Comparison of ENCODE assay signal across 1 cellular context in the genomic region with DNA sequence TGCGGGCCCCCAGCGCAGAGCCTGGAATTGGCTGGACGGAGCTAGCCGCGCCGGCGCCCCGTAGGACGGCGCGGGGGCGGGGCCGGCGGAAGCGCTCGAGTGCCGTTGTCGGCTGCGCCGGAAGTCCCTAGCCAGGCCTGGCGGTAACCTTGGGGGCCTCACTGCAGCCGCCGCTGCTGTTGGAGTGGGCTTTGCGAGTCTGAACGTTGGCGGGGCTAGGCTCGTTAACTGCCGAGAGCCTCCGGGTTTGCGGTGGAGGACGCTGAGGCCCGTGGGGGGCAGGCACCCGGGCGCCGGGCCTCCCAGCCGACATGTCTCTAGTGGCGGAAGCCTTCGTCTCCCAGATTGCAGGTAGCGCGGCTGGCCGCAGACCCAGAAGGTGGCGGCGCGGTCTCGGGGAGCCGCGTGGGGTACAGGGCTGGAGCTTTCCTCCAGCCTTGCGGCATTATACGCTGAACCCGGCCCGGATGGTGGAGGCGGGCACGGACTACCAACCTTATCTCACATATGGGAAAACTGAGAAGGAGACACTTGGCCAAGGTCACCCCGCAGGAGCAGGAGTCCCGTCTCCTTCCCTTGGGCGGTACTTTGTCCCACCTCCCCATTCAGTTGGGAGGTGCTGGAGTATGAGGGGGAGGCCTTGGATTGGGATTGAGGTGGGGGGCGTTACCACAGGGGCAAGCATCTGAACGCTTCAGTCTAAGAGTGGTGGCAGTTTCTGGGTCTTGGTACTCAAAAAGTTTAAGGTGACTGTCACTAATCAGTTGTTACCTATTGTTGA.
A peak's percentile ranks its signal among the peaks of the same experiment; 100 is the strongest.
TF ChIP-seq lines count a peak whose summit lies in the region.

A gene (plus strand): TSS at position 124 of the 781 bp plus-strand sequence. CDS start 188 bp downstream, at position 312.

TF ChIP-seq in K562, 482 proteins besides CTCF, POLR2A, EP300 and RAD21 (continued from another document):
- TF ChIP-seq, protein P1, sequence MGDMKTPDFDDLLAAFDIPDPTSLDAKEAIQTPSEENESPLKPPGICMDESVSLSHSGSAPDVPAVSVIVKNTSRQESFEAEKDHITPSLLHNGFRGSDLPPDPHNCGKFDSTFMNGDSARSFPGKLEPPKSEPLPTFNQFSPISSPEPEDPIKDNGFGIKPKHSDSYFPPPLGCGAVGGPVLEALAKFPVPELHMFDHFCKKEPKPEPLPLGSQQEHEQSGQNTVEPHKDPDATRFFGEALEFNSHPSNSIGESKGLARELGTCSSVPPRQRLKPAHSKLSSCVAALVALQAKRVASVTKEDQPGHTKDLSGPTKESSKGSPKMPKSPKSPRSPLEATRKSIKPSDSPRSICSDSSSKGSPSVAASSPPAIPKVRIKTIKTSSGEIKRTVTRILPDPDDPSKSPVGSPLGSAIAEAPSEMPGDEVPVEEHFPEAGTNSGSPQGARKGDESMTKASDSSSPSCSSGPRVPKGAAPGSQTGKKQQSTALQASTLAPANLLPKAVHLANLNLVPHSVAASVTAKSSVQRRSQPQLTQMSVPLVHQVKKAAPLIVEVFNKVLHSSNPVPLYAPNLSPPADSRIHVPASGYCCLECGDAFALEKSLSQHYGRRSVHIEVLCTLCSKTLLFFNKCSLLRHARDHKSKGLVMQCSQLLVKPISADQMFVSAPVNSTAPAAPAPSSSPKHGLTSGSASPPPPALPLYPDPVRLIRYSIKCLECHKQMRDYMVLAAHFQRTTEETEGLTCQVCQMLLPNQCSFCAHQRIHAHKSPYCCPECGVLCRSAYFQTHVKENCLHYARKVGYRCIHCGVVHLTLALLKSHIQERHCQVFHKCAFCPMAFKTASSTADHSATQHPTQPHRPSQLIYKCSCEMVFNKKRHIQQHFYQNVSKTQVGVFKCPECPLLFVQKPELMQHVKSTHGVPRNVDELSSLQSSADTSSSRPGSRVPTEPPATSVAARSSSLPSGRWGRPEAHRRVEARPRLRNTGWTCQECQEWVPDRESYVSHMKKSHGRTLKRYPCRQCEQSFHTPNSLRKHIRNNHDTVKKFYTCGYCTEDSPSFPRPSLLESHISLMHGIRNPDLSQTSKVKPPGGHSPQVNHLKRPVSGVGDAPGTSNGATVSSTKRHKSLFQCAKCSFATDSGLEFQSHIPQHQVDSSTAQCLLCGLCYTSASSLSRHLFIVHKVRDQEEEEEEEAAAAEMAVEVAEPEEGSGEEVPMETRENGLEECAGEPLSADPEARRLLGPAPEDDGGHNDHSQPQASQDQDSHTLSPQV (IDR thresholded peaks at IDR 0.05), result no peak
- TF ChIP-seq GABPA (tag; conservative IDR thresholded peaks at IDR 0.05; ENCODE audit: low read depth) (peak; percentile 98), BRD9 (IDR thresholded peaks at IDR 0.05; ENCODE audit: low read depth, partially characterized antibody) (peak; percentile 50), CREB1 (IDR thresholded peaks at IDR 0.05) (peak; percentile 91), CREB1 (CRISPR knock-in tag; IDR thresholded peaks at IDR 0.05) (peak; percentile 64; the same call in 1 of the 2 replicates), HMG20A (CRISPR knock-in tag; conservative IDR thresholded peaks at IDR 0.05) (no peak), HNRNPL (IDR thresholded peaks at IDR 0.05; ENCODE audit: low read depth, low read length) (0 out of 2 replicates have a peak, but pooled peaks have one; percentile 26), RHOXF2B (CRISPR knock-in tag; conservative IDR thresholded peaks at IDR 0.05) (no peak), RCOR1 (IDR thresholded peaks at IDR 0.05; ENCODE audit: borderline replicate concordance in 1 of 2, low read depth in 2 of 2, low read length in 2 of 2) (peak in 1 of 2 experiments; percentile 25; a peak in 2 of 4 replicates), CREM (IDR thresholded peaks at IDR 0.05; ENCODE audit: low read depth) (peak; percentile 95), ETV5 (CRISPR knock-in tag; IDR thresholded peaks at IDR 0.05; ENCODE audit: low read depth) (peak; percentile 80), ZNF583 (CRISPR knock-in tag; IDR thresholded peaks at IDR 0.05) (peak; percentile 39; the same call in 1 of the 2 replicates), ZNF274 (IDR thresholded peaks at IDR 0.05; ENCODE audit: borderline replicate concordance, low read depth, low read length) (no peak), RBFOX2 (IDR thresholded peaks at IDR 0.05; ENCODE audit: low read depth, low read length) (peak; percentile 98), ZBTB8A (IDR thresholded peaks at IDR 0.05; ENCODE audit: partially characterized antibody) (no peak), ZNF766 (CRISPR knock-in tag; conservative IDR thresholded peaks at IDR 0.05) (peak; percentile 49; the same call in 1 of the 2 replicates), ARNT (IDR thresholded peaks at IDR 0.05) (no peak), ZKSCAN1 (IDR thresholded peaks at IDR 0.05; ENCODE audit: low read depth, low read length) (0 out of 2 replicates have a peak, but pooled peaks have one; percentile 57), ZNF431 (CRISPR knock-in tag; IDR thresholded peaks at IDR 0.05) (0 out of 2 replicates have a peak, but pooled peaks have one; percentile 52)
- TF ChIP-seq, protein P2, sequence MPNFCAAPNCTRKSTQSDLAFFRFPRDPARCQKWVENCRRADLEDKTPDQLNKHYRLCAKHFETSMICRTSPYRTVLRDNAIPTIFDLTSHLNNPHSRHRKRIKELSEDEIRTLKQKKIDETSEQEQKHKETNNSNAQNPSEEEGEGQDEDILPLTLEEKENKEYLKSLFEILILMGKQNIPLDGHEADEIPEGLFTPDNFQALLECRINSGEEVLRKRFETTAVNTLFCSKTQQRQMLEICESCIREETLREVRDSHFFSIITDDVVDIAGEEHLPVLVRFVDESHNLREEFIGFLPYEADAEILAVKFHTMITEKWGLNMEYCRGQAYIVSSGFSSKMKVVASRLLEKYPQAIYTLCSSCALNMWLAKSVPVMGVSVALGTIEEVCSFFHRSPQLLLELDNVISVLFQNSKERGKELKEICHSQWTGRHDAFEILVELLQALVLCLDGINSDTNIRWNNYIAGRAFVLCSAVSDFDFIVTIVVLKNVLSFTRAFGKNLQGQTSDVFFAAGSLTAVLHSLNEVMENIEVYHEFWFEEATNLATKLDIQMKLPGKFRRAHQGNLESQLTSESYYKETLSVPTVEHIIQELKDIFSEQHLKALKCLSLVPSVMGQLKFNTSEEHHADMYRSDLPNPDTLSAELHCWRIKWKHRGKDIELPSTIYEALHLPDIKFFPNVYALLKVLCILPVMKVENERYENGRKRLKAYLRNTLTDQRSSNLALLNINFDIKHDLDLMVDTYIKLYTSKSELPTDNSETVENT (CRISPR knock-in tag; IDR thresholded peaks at IDR 0.05), result peak; percentile 75
- TF ChIP-seq, protein P3, sequence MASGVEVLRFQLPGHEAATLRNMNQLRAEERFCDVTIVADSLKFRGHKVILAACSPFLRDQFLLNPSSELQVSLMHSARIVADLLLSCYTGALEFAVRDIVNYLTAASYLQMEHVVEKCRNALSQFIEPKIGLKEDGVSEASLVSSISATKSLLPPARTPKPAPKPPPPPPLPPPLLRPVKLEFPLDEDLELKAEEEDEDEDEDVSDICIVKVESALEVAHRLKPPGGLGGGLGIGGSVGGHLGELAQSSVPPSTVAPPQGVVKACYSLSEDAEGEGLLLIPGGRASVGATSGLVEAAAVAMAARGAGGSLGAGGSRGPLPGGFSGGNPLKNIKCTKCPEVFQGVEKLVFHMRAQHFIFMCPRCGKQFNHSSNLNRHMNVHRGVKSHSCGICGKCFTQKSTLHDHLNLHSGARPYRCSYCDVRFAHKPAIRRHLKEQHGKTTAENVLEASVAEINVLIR (CRISPR knock-in tag; IDR thresholded peaks at IDR 0.05), result peak; percentile 84
- TF ChIP-seq, protein P4, sequence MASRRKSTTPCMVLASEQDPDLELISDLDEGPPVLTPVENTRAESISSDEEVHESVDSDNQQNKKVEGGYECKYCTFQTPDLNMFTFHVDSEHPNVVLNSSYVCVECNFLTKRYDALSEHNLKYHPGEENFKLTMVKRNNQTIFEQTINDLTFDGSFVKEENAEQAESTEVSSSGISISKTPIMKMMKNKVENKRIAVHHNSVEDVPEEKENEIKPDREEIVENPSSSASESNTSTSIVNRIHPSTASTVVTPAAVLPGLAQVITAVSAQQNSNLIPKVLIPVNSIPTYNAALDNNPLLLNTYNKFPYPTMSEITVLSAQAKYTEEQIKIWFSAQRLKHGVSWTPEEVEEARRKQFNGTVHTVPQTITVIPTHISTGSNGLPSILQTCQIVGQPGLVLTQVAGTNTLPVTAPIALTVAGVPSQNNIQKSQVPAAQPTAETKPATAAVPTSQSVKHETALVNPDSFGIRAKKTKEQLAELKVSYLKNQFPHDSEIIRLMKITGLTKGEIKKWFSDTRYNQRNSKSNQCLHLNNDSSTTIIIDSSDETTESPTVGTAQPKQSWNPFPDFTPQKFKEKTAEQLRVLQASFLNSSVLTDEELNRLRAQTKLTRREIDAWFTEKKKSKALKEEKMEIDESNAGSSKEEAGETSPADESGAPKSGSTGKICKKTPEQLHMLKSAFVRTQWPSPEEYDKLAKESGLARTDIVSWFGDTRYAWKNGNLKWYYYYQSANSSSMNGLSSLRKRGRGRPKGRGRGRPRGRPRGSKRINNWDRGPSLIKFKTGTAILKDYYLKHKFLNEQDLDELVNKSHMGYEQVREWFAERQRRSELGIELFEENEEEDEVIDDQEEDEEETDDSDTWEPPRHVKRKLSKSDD (conservative IDR thresholded peaks at IDR 0.05; ENCODE audit: low read length), result peak; percentile 65; the same call in 1 of the 2 replicates
- TF ChIP-seq, protein P5, sequence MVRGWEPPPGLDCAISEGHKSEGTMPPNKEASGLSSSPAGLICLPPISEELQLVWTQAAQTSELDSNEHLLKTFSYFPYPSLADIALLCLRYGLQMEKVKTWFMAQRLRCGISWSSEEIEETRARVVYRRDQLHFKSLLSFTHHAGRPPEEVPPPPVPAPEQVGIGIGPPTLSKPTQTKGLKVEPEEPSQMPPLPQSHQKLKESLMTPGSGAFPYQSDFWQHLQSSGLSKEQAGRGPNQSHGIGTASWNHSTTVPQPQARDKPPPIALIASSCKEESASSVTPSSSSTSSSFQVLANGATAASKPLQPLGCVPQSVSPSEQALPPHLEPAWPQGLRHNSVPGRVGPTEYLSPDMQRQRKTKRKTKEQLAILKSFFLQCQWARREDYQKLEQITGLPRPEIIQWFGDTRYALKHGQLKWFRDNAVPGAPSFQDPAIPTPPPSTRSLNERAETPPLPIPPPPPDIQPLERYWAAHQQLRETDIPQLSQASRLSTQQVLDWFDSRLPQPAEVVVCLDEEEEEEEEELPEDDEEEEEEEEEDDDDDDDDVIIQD (CRISPR knock-in tag; IDR thresholded peaks at IDR 0.05), result peak; percentile 28; the same call in 1 of the 2 replicates
